In the genomic region with DNA sequence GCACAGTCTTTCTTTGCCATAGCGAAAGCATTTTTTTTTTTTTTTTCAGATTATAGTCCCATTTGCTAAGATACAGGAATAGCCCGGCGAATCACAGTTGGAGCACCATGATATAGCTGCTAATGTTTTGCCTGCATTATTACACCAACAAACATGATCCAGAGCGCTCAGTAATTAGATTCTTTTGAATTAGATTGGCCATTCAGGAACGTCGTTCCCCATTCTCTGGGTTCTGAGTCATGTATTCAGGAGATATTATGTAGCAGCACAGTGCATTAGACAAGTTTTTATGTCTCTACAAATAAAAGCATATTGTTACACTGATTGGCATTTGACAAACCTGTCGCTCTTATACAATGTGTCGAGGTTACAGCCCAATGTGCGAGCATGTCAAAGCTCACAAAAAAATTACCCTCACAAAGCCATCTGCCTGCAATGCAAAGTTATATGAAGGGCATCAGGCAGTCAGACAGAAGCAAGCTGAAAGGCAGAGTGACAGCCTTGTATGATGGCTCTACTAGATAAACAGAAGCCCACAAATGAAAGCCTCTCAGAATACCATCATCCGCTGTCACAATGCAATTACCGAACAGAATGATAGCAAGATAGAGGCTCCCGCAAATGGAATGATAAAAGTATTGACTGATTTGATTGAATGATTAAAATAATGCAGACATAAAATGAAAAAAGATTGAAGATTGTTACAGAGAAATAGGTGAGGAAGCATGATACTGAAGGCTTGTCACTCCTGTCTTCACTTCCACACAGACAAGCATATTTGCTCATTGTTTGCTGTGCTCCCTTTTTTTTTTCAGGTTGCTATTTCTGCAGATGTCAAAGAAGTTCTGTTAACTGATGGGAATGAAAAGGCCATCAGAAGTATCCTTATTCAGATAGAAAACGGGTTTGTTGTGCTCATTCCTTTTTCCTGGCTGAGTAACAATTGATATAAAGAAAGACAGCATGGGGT, we compare ENCODE assay signal across 20 cellular contexts.
DNase-seq lines count a peak whose midpoint lies in the region; ATAC-seq and TF ChIP-seq lines count a peak whose summit lies in the region.
"Had no signal": no experiment of that assay in that cellular context is flagged by ENCODE, and none has a peak within 500 bp of the region (broad histone marks: within the 10 kb centered on the region; RNA-seq: fewer than 3 reads in every experiment).

No MANE protein-coding gene starts in this region.

- TF ChIP-seq RAD21 in SK-N-SH (IDR thresholded peaks at IDR 0.05; ENCODE audit: low read length), result peak; percentile 50

- H3K9me3 ChIP-seq in HAP-1 (no peaks in the 10 kb centered on the region), SK-N-SH (no peaks in the 10 kb centered on the region), gastrocnemius medialis (no peaks in the 10 kb centered on the region)
- H3K9me3 ChIP-seq: MG63, right atrium auricular region had no signal

- no peak for ATAC-seq in HG03469 (IDR thresholded peaks at IDR 0.05; ENCODE audit: unreplicated experiment)
- ATAC-seq in gastrocnemius medialis, result no peak
- ATAC-seq: activated CD8-positive, alpha-beta T cell treated with anti-CD3 and anti-CD28 coated beads for 36 hours; esophagus mucosa; left colon; T-cell had no signal

- CTCF ChIA-PET in SK-N-SH (lab: Yijun Ruan, JAX), result interaction anchor here (0.6 to 9.1 kb wide), 17 partner anchors 13 to 829 kb away, joined by 3 to 147 read pairs (median 10); no protein-coding TSS in a partner anchor

- H3K27me3 ChIP-seq in HAP-1 (ENCODE audit: low read depth) (no peaks in the 10 kb centered on the region), SK-N-SH (ENCODE audit: insufficient read depth) (no peaks in the 10 kb centered on the region), gastrocnemius medialis (no peaks in the 10 kb centered on the region)
- H3K27me3 ChIP-seq: right atrium auricular region had no signal

- no peaks in the 10 kb centered on the region for H3K36me3 ChIP-seq in HAP-1 (replicated peaks)
- H3K36me3 ChIP-seq in SK-N-SH (replicated peaks in 1 of 2; ENCODE audit: control insufficient read depth in 1 of 2, insufficient read depth in 2 of 2, low read length in 1 of 2), result no peaks in the 10 kb centered on the region
- no peaks in the 10 kb centered on the region for H3K36me3 ChIP-seq in gastrocnemius medialis
- H3K36me3 ChIP-seq: MG63, right atrium auricular region had no signal

- no peaks in the 10 kb centered on the region for H3K9me2 ChIP-seq in SK-N-SH

- POLR2A ChIA-PET in SK-N-SH (lab: Yijun Ruan, JAX), result interaction anchor here (0.6 to 3.4 kb wide), 9 partner anchors 15 to 231 kb away, joined by 3 to 26 read pairs (median 3); no protein-coding TSS in a partner anchor

- intact Hi-C loops in lower leg skin (cut with DNase I; ENCODE audit: low total_unique reads), result no loop called here
- intact Hi-C loops in gastrocnemius medialis (cut with DNase I; ENCODE audit: low total_unique reads), result no loop called here

- no peak overlapping the region for H3K9ac ChIP-seq in SK-N-SH

- no peaks in the 10 kb centered on the region for H3K79me2 ChIP-seq in SK-N-SH (ENCODE audit: insufficient read depth)

- peaks cover 38% of the 10 kb centered on the region for H3K4me1 ChIP-seq in HAP-1
- H3K4me1 ChIP-seq in SK-N-SH (ENCODE audit: control insufficient read depth in 1 of 2, insufficient read depth in 2 of 2, low read depth in 1 of 2, low read length in 1 of 2), result peaks cover 0 to 72% of the 10 kb centered on the region in 2 experiments; a peak in 2 of 4 replicates
- no peaks in the 10 kb centered on the region for H3K4me1 ChIP-seq in gastrocnemius medialis
- H3K4me1 ChIP-seq: right atrium auricular region had no signal

- peak; percentile 49 to 97; a peak in 3 of 4 replicates for TF ChIP-seq EP300 in SK-N-SH (IDR thresholded peaks at IDR 0.05; ENCODE audit: borderline replicate concordance in 1 of 2, low read depth in 1 of 2, low read length in 1 of 2)

- H2AFZ ChIP-seq in SK-N-SH (ENCODE audit: low read depth), result peak overlapping the region; percentile 61; the same call in 1 of the 2 replicates

- in situ Hi-C loops in HAP-1 (cut with MboI; ENCODE audit: low sequenced_read_pairs) (no loop called here), gastrocnemius medialis (cut with MboI; ENCODE audit: low sequenced_read_pairs in 4 of 4) (loop anchor here in 1 of 4 donors (25.0 kb wide), 1 partner anchor 220 kb away; no protein-coding TSS in a partner anchor)

- H3K4me2 ChIP-seq in SK-N-SH, result peak overlapping the region; percentile 27

- H3K27ac ChIP-seq in SK-N-SH (ENCODE audit: low read depth in 2 of 2, low read length in 1 of 2) (peak overlapping the region; percentile 22 to 100; a peak in 3 of 4 replicates), gastrocnemius medialis (no peak overlapping the region)
- H3K27ac ChIP-seq: right atrium auricular region had no signal

- H3K4me3 ChIP-seq in HAP-1 (no peak overlapping the region), SK-N-SH (ENCODE audit: low read depth in 2 of 2, low read length in 1 of 2) (peak overlapping the region in 1 of 2 experiments; percentile 28; a peak in 2 of 4 replicates), lower leg skin (ENCODE audit: low read depth, poor library complexity, severe bottlenecking) (no peak overlapping the region), gastrocnemius medialis (no peak overlapping the region)
- H3K4me3 ChIP-seq: MG63, right atrium auricular region had no signal

- TF ChIP-seq CTCF in SK-N-SH (IDR thresholded peaks at IDR 0.05) (no peak), lower leg skin (IDR thresholded peaks at IDR 0.05) (no peak), gastrocnemius medialis (IDR thresholded peaks at IDR 0.05 in 4 of 5, conservative IDR thresholded peaks at IDR 0.05 in 1 of 5) (no peak)

- TF ChIP-seq POLR2A in lower leg skin (IDR thresholded peaks at IDR 0.05) (no peak), gastrocnemius medialis (IDR thresholded peaks at IDR 0.05) (no peak)

- DNase-seq in HAP-1 (ENCODE audit: low spot score in 2 of 2), result peak; percentile 76 to 98
- DNase-seq in NCI-H1694 (lab: John Stamatoyannopoulos, UW), result peak; percentile 30
- DNase-seq in SK-N-SH, result peak; percentile 48
- DNase-seq in midbrain (lab: John Stamatoyannopoulos, UW), result peak; percentile 17
- DNase-seq in lower leg skin (ENCODE audit: low spot score in 2 of 2), result no peak
- DNase-seq in NCI-H524 (lab: John Stamatoyannopoulos, UW), result no peak
- DNase-seq in gastrocnemius medialis, result no peak
- DNase-seq: activated CD8-positive, alpha-beta T cell treated with anti-CD3 and anti-CD28 coated beads for 36 hours; activated T-cell treated with anti-CD3 and anti-CD28 coated beads, Interleukin-2, amount 50 U/mL, for 24 hours; CD4-positive, alpha-beta T cell; left colon; MG63; NCI-H2227 treated with DMSO at 0.1 percent for 48 hours; stimulated activated CD4-positive, alpha-beta T cell treated with anti-CD3 and anti-CD28 coated beads, Interleukin-15, amount 100 ng/mL, for 24 hours; stimulated activated naive CD4-positive, alpha-beta T cell; T-cell; trophoblast cell had no signal

- H4K20me1 ChIP-seq in SK-N-SH (ENCODE audit: insufficient read depth), result no peaks in the 10 kb centered on the region

- 25% methylated on average over 13 of the region's 13 CpGs for WGBS in SK-N-SH (ENCODE audit: low lambda C conversion rate)
- WGBS in lower leg skin, 2 donors, result 95 to 96% methylated on average over 13 of the region's 13 CpGs

- no peaks in the 10 kb centered on the region for H3F3A ChIP-seq in SK-N-SH (replicated peaks; ENCODE audit: insufficient read depth)

TF ChIP-seq in SK-N-SH, 30 proteins besides CTCF, POLR2A, EP300 and RAD21 (continues in another document):
- TF ChIP-seq POLR2AphosphoS5 (IDR thresholded peaks at IDR 0.05; ENCODE audit: low read depth, low read length), result no peak
- TF ChIP-seq MXI1 (IDR thresholded peaks at IDR 0.05; ENCODE audit: low read depth, low read length), result peak; percentile 46; the same call in 1 of the 2 replicates
- TF ChIP-seq FOXM1 (IDR thresholded peaks at IDR 0.05; ENCODE audit: low read depth), result peak; percentile 66; the same call in 1 of the 2 replicates
- TF ChIP-seq, protein P1, sequence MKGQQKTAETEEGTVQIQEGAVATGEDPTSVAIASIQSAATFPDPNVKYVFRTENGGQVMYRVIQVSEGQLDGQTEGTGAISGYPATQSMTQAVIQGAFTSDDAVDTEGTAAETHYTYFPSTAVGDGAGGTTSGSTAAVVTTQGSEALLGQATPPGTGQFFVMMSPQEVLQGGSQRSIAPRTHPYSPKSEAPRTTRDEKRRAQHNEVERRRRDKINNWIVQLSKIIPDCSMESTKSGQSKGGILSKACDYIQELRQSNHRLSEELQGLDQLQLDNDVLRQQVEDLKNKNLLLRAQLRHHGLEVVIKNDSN (IDR thresholded peaks at IDR 0.05; ENCODE audit: borderline replicate concordance, low read depth), result no peak
- TF ChIP-seq, protein P2, sequence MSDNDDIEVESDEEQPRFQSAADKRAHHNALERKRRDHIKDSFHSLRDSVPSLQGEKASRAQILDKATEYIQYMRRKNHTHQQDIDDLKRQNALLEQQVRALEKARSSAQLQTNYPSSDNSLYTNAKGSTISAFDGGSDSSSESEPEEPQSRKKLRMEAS (IDR thresholded peaks at IDR 0.05; ENCODE audit: low read depth), result no peak
- TF ChIP-seq SMC3 (IDR thresholded peaks at IDR 0.05; ENCODE audit: low read depth, low read length), result no peak; the same call in 1 of the 2 replicates
- peak; percentile 52 for TF ChIP-seq JUND (IDR thresholded peaks at IDR 0.05)
- TF ChIP-seq NRF1 (IDR thresholded peaks at IDR 0.05; ENCODE audit: low read depth, low read length), result no peak
- TF ChIP-seq GATA2 (CRISPR knock-in tag; IDR thresholded peaks at IDR 0.05), result peak; percentile 98
- TF ChIP-seq USF2 (IDR thresholded peaks at IDR 0.05; ENCODE audit: borderline replicate concordance, low read depth, low read length), result no peak
- TF ChIP-seq CHD2 (IDR thresholded peaks at IDR 0.05; ENCODE audit: low read length, partially characterized antibody), result peak; percentile 91
- no peak for TF ChIP-seq TAF1 (IDR thresholded peaks at IDR 0.05; ENCODE audit: borderline replicate concordance, low read depth, low read length)
- TF ChIP-seq RCOR1 (IDR thresholded peaks at IDR 0.05; ENCODE audit: low read length), result peak; percentile 98
- no peak for TF ChIP-seq SIN3A (IDR thresholded peaks at IDR 0.05; ENCODE audit: borderline replicate concordance, low read depth, low read length)

Comparison
In these comparisons a context has a peak if more than half of its experiments do, and no peak if none do; other contexts are left out.
1. DNase-seq: peak in HAP-1 (2 of 2), NCI-H1694 (single experiment), SK-N-SH (single experiment) and midbrain (single experiment); none in lower leg skin (0 of 2), NCI-H524 (0 of 2) and gastrocnemius medialis (0 of 2).
2. H3K27ac ChIP-seq: peak in SK-N-SH (2 of 2); none in gastrocnemius medialis (0 of 4).